In the genomic region with DNA sequence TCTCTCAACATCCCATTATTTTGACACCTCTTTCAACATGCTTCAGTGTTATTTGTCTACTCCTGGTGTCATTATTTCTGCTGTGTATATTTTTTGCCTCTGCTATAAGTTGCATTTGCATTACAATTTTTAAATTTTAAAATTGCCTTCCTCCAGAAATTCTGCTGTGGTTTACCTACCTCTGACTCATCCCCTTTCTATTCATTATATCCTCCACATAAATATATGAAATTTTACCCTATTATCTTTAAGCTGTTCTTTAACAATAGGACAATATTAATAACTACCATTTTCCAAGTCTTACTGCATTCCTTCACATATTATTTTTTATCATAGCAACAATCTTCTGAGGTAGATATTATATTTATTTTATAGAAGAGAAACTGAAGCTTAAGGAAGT, we compare ENCODE assay signal across 22 cellular contexts.
DNase-seq lines count a peak whose midpoint lies in the region; ATAC-seq and TF ChIP-seq lines count a peak whose summit lies in the region.
"Had no signal": no experiment of that assay in that cellular context is flagged by ENCODE, and none has a peak within 500 bp of the region (broad histone marks: within the 10 kb centered on the region; RNA-seq: fewer than 3 reads in every experiment).

No MANE protein-coding gene starts in this region.

- H4K20me1 ChIP-seq in H9 (ENCODE audit: control insufficient read depth, insufficient read depth, insufficient read length): no peaks in the 10 kb centered on the region
- H4K20me1 ChIP-seq: BLaER1 treated with 17β-estradiol and CSF1 and Interleukin-3, amounts not matched to agents 10 nM and 100 nM had no signal

- H3K9me3 Mint-ChIP-seq in H9 (no peaks in the 10 kb centered on the region), neural crest cell (peaks cover 5% of the 10 kb centered on the region)
- H3K9me3 Mint-ChIP-seq in activated CD4-positive, alpha-beta memory T cell treated with anti-CD3 and anti-CD28 coated beads for 36 hours: no peaks in the 10 kb centered on the region
- H3K9me3 Mint-ChIP-seq: CD4-positive, alpha-beta T cell had no signal

- H3K27ac ChIP-seq in H9 (ENCODE audit: insufficient read length, low read depth, low read length) (no peak overlapping the region), RWPE2 (ENCODE audit: poor library complexity, severe bottlenecking) (peak overlapping the region; percentile 5), iPS-18a (ENCODE audit: low read length) (no peak overlapping the region)
- H3K27ac ChIP-seq: BLaER1 treated with 17β-estradiol and CSF1 and Interleukin-3, amounts not matched to agents 10 nM and 100 nM; Peyer's patch had no signal

- H3K4me1 ChIP-seq in H9 (ENCODE audit: insufficient read depth, low read length) (peaks cover 7% of the 10 kb centered on the region; the same call in 1 of the 2 replicates), RWPE2 (ENCODE audit: insufficient read depth, poor library complexity, severe bottlenecking) (peaks cover 11% of the 10 kb centered on the region), iPS-18a (ENCODE audit: control insufficient read depth, low read depth, low read length) (peaks cover 32% of the 10 kb centered on the region)
- H3K4me1 ChIP-seq: BLaER1 treated with 17β-estradiol and CSF1 and Interleukin-3, amounts not matched to agents 10 nM and 100 nM; Peyer's patch had no signal

- no peaks in the 10 kb centered on the region for H3K79me2 ChIP-seq in H9 (ENCODE audit: insufficient read depth, low read length)

- no peak overlapping the region for H3K14ac ChIP-seq in H9 (ENCODE audit: insufficient read depth, low read length)

- peak overlapping the region in 2 of 3 experiments; percentile 74 to 80; a peak in 3 of 7 replicates for H3K27ac Mint-ChIP-seq in H9
- peak overlapping the region; percentile 21 for H3K27ac Mint-ChIP-seq in neural crest cell (ENCODE audit: unreplicated experiment)
- H3K27ac Mint-ChIP-seq in activated CD4-positive, alpha-beta memory T cell treated with anti-CD3 and anti-CD28 coated beads for 36 hours: no peak overlapping the region
- H3K27ac Mint-ChIP-seq: CD4-positive, alpha-beta T cell had no signal

- no peak overlapping the region for H3K23ac ChIP-seq in H9 (ENCODE audit: insufficient read length, low read depth, low read length)

- H3K9me3 ChIP-seq in H9 (ENCODE audit: control insufficient read depth, low read depth, low read length): no peaks in the 10 kb centered on the region
- no peaks in the 10 kb centered on the region for H3K9me3 ChIP-seq in RWPE2 (ENCODE audit: severe bottlenecking)
- H3K9me3 ChIP-seq in iPS-18a (ENCODE audit: control insufficient read depth, low read depth, low read length): no peaks in the 10 kb centered on the region
- H3K9me3 ChIP-seq: A549, Peyer's patch, SK-N-SH had no signal

- H3K4me3 ChIP-seq in RWPE2 (ENCODE audit: severe bottlenecking) (no peak overlapping the region), iPS-18a (ENCODE audit: low read length) (peak overlapping the region; percentile 26)
- H3K4me3 ChIP-seq: A549; BLaER1 treated with 17β-estradiol and CSF1 and Interleukin-3, amounts not matched to agents 10 nM and 100 nM; Peyer's patch had no signal

- H3K27me3 ChIP-seq in H9 (ENCODE audit: insufficient read depth, low read length): peaks cover 3% of the 10 kb centered on the region; the same call in 1 of the 2 replicates
- H3K27me3 ChIP-seq in RWPE2 (ENCODE audit: insufficient read depth, poor library complexity, severe bottlenecking): no peaks in the 10 kb centered on the region
- peaks cover 32% of the 10 kb centered on the region for H3K27me3 ChIP-seq in iPS-18a (ENCODE audit: control insufficient read depth, insufficient read depth, low read length)
- H3K27me3 ChIP-seq: BLaER1 treated with 17β-estradiol and CSF1 and Interleukin-3, amounts not matched to agents 10 nM and 100 nM; Peyer's patch had no signal

- H3K27me3 Mint-ChIP-seq in H9 (ENCODE audit: low read depth) (peaks cover 73% of the 10 kb centered on the region), neural crest cell (ENCODE audit: low read depth) (no peaks in the 10 kb centered on the region)
- H3K27me3 Mint-ChIP-seq in activated CD4-positive, alpha-beta memory T cell treated with anti-CD3 and anti-CD28 coated beads for 36 hours: no peaks in the 10 kb centered on the region
- H3K27me3 Mint-ChIP-seq: CD4-positive, alpha-beta T cell had no signal

- no peak overlapping the region for H2AFZ ChIP-seq in H9 (ENCODE audit: low read length)

- H2BK15ac ChIP-seq in H9 (ENCODE audit: low read depth, low read length): no peak overlapping the region

- H3K4me2 ChIP-seq in H9 (ENCODE audit: insufficient read depth, insufficient read length, low read length): peak overlapping the region; percentile 39
- H3K4me2 ChIP-seq: A549; BLaER1 treated with 17β-estradiol and CSF1 and Interleukin-3, amounts not matched to agents 10 nM and 100 nM; SK-N-SH had no signal

- no peak for DNase-seq in H9
- no peak for DNase-seq in RWPE2 (ENCODE audit: low spot score)
- no peak for DNase-seq in neural crest cell (ENCODE audit: low read depth, low spot score)
- DNase-seq in NCI-H69 (lab: John Stamatoyannopoulos, UW): no peak
- no peak for DNase-seq in mucosa of gallbladder (ENCODE audit: low spot score)
- DNase-seq in activated CD4-positive, alpha-beta memory T cell treated with anti-CD3 and anti-CD28 coated beads for 36 hours: no peak
- DNase-seq: AML-193; CD4-positive, alpha-beta T cell; HCEC 1CT; NCI-H1048; NCI-H1694; NCI-H2029 treated with DMSO at 0.1 percent for 48 hours; NCI-H2227 treated with DMSO at 0.1 percent for 48 hours; NCI-H526 treated with DMSO at 0.1 percent for 48 hours; Peyer's patch; SIG-M5; SK-N-SH; SW 1271 had no signal

- H3K23me2 ChIP-seq in H9 (ENCODE audit: insufficient read length, low read depth, low read length, poor library complexity, severe bottlenecking): no peaks in the 10 kb centered on the region

- H3K79me1 ChIP-seq in H9 (ENCODE audit: insufficient read depth, low read depth, low read length, poor library complexity, severe bottlenecking): no peaks in the 10 kb centered on the region

- H3K4me1 Mint-ChIP-seq in H9 (peaks cover 29 to 32% of the 10 kb centered on the region in 2 experiments), neural crest cell (peaks cover 43% of the 10 kb centered on the region)
- no peaks in the 10 kb centered on the region for H3K4me1 Mint-ChIP-seq in activated CD4-positive, alpha-beta memory T cell treated with anti-CD3 and anti-CD28 coated beads for 36 hours (ENCODE audit: low read depth)

- POLR2A ChIA-PET in activated CD4-positive, alpha-beta memory T cell treated with anti-CD3 and anti-CD28 coated beads for 36 hours (lab: Charles Lee): no interaction called here

- no peak overlapping the region for H3T11ph ChIP-seq in H9 (ENCODE audit: low read length)

- no peak overlapping the region for H3K9ac ChIP-seq in H9 (ENCODE audit: extremely low read depth, insufficient read length, low read length)
- H3K9ac ChIP-seq in iPS-18a (ENCODE audit: low read length): no peak overlapping the region
- H3K9ac ChIP-seq: BLaER1 treated with 17β-estradiol and CSF1 and Interleukin-3, amounts not matched to agents 10 nM and 100 nM; SK-N-SH had no signal

- H2BK5ac ChIP-seq in H9 (ENCODE audit: insufficient read length, low read length): no peak overlapping the region

- no peak overlapping the region for H4K5ac ChIP-seq in H9 (ENCODE audit: insufficient read length, low read depth, low read length)

- no peak overlapping the region for H2BK20ac ChIP-seq in H9 (ENCODE audit: low read depth, low read length, poor library complexity, severe bottlenecking)

- H4K8ac ChIP-seq in H9 (replicated peaks; ENCODE audit: insufficient read length, low read depth, low read length): no peak overlapping the region

- H3K56ac ChIP-seq in H9 (ENCODE audit: insufficient read length, low read depth, low read length): no peak overlapping the region

- H3K4me3 Mint-ChIP-seq in H9 (peak overlapping the region in 1 of 2 experiments; percentile 3; a peak in 1 of 5 replicates), neural crest cell (no peak overlapping the region)
- H3K4me3 Mint-ChIP-seq in activated CD4-positive, alpha-beta memory T cell treated with anti-CD3 and anti-CD28 coated beads for 36 hours: no peak overlapping the region
- H3K4me3 Mint-ChIP-seq: CD4-positive, alpha-beta T cell had no signal

- intact Hi-C loops in activated CD4-positive, alpha-beta memory T cell treated with anti-CD3 and anti-CD28 coated beads for 36 hours (cut with micrococcal nuclease): no loop called here

- ATAC-seq in RWPE2 (ENCODE audit: low read depth): peak; percentile 52
- no peak for ATAC-seq in GM21515 (IDR thresholded peaks at IDR 0.05; ENCODE audit: unreplicated experiment)
- ATAC-seq: A549 had no signal

- no peak overlapping the region for H2BK120ac ChIP-seq in H9 (ENCODE audit: low read depth, low read length, poor library complexity, severe bottlenecking)

- H3K36me3 ChIP-seq in RWPE2 (ENCODE audit: low read depth): no peaks in the 10 kb centered on the region
- no peaks in the 10 kb centered on the region for H3K36me3 ChIP-seq in iPS-18a (ENCODE audit: control insufficient read depth, low read depth, low read length)
- H3K36me3 ChIP-seq: BLaER1 treated with 17β-estradiol and CSF1 and Interleukin-3, amounts not matched to agents 10 nM and 100 nM; Peyer's patch had no signal

- CTCF ChIA-PET in activated CD4-positive, alpha-beta memory T cell treated with anti-CD3 and anti-CD28 coated beads for 36 hours (lab: Charles Lee): interaction anchor here (0.6 kb wide), 1 partner anchor 345 kb away, joined by 4 read pairs; no protein-coding TSS in a partner anchor

- H2BK12ac ChIP-seq in H9 (ENCODE audit: insufficient read length, low read depth, low read length): no peak overlapping the region

- H3K36me3 Mint-ChIP-seq in H9 (ENCODE audit: insufficient read depth in 1 of 3, low read depth in 3 of 3): no peaks in the 10 kb centered on the region; a peak in 1 of 7 replicates
- H3K36me3 Mint-ChIP-seq in neural crest cell (ENCODE audit: low read depth): no peaks in the 10 kb centered on the region
- H3K36me3 Mint-ChIP-seq in activated CD4-positive, alpha-beta memory T cell treated with anti-CD3 and anti-CD28 coated beads for 36 hours: no peaks in the 10 kb centered on the region

- no peak overlapping the region for H3K18ac ChIP-seq in H9 (ENCODE audit: insufficient read length, low read depth, low read length)

- TF ChIP-seq CTCF in H9 (conservative IDR thresholded peaks at IDR 0.05) (no peak), RWPE2 (IDR thresholded peaks at IDR 0.05; ENCODE audit: poor library complexity, severe bottlenecking) (no peak), neural crest cell (conservative IDR thresholded peaks at IDR 0.05) (no peak)

- H2AK5ac ChIP-seq in H9 (ENCODE audit: insufficient read length, low read length): no peak overlapping the region

- no peak overlapping the region for H3K4ac ChIP-seq in H9 (ENCODE audit: low read depth, low read length)

- no peak overlapping the region for H4K91ac ChIP-seq in H9 (ENCODE audit: insufficient read length, low read depth, low read length)
